In the genomic region with DNA sequence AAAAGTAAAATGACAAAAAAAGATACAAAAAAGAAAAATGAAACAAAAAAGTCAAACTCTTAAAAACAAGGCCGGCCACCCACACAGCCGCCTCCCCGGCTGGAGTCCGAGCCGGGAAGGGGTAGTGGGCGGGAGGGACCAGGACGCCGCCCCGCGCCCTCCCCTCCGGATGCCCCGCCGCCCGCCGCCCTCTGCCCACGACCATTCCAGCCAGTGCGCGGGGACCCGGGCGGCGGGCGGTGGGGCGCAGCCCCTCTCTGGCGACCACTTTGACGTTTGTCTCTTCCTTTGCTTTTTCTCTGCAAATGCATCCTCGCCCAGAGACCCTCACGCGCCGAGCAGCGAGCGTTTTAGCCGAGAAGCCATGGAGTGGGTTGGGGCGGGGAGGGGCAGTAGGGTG, we compare ENCODE assay signal across 34 cellular contexts.
"Had no signal": no experiment of that assay in that cellular context is flagged by ENCODE, and none has a peak within 500 bp of the region (broad histone marks: within the 10 kb centered on the region; RNA-seq: fewer than 3 reads in every experiment).

No MANE protein-coding gene starts in this region.

- H3K27ac Mint-ChIP-seq: activated CD4-positive, alpha-beta memory T cell treated with anti-CD3 and anti-CD28 coated beads for 36 hours; activated CD4-positive, alpha-beta T cell treated with anti-CD3 and anti-CD28 coated beads for 36 hours; activated CD4-positive, alpha-beta T cell treated with anti-CD3 and anti-CD28 coated beads, Interleukin-2, amount 10 ng/mL, durations not matched to agents 24 days and 14 days; activated CD8-positive, alpha-beta memory T cell treated with anti-CD3 and anti-CD28 coated beads, Interleukin-2, amount 10 ng/mL, durations not matched to agents 7 days and 5 days; activated CD8-positive, alpha-beta T cell treated with anti-CD3 and anti-CD28 coated beads, Interleukin-2, amount 10 ng/mL, durations not matched to agents 7 days and 5 days; activated naive CD8-positive, alpha-beta T cell; activated T-helper 17 cell treated with anti-CD3 and anti-CD28 coated beads, Interleukin-2, amount 50 U/mL, for 72 hours; effector memory CD8-positive, alpha-beta T cell; T-helper 17 cell; T-helper 2 cell treated with Interferon-gamma antibody and Interleukin-4, amounts not matched to agents 5 μg/mL and 100 μg/mL, for 36 hours had no signal

- H3K27ac ChIP-seq: brain microvascular endothelial cell, epithelial cell of prostate, heart left ventricle had no signal

- H3K4me3 Mint-ChIP-seq: activated CD4-positive, alpha-beta memory T cell treated with anti-CD3 and anti-CD28 coated beads for 36 hours; activated CD4-positive, alpha-beta T cell treated with anti-CD3 and anti-CD28 coated beads for 36 hours; activated CD4-positive, alpha-beta T cell treated with anti-CD3 and anti-CD28 coated beads, Interleukin-2, amount 10 ng/mL, durations not matched to agents 24 days and 14 days; activated CD8-positive, alpha-beta memory T cell treated with anti-CD3 and anti-CD28 coated beads, Interleukin-2, amount 10 ng/mL, durations not matched to agents 7 days and 5 days; activated CD8-positive, alpha-beta T cell treated with anti-CD3 and anti-CD28 coated beads, Interleukin-2, amount 10 ng/mL, durations not matched to agents 7 days and 5 days; activated naive CD8-positive, alpha-beta T cell; activated T-helper 17 cell treated with anti-CD3 and anti-CD28 coated beads, Interleukin-2, amount 50 U/mL, for 72 hours; effector memory CD8-positive, alpha-beta T cell; T-helper 17 cell; T-helper 2 cell treated with Interferon-gamma antibody and Interleukin-4, amounts not matched to agents 5 μg/mL and 100 μg/mL, for 36 hours had no signal

- FAIRE-seq: astrocyte, colon, endothelial cell of umbilical vein had no signal

- H3K9me3 ChIP-seq: esophagus squamous epithelium, gastroesophageal sphincter, heart left ventricle had no signal

- H3K4me3 ChIP-seq: esophagus squamous epithelium, gastroesophageal sphincter, heart left ventricle had no signal

- H3K9me3 Mint-ChIP-seq: activated CD4-positive, alpha-beta memory T cell treated with anti-CD3 and anti-CD28 coated beads for 36 hours; activated CD4-positive, alpha-beta T cell treated with anti-CD3 and anti-CD28 coated beads, Interleukin-2, amount 10 ng/mL, durations not matched to agents 24 days and 14 days; activated T-helper 17 cell treated with anti-CD3 and anti-CD28 coated beads, Interleukin-2, amount 50 U/mL, for 72 hours; effector memory CD8-positive, alpha-beta T cell; T-helper 2 cell treated with Interferon-gamma antibody and Interleukin-4, amounts not matched to agents 5 μg/mL and 100 μg/mL, for 36 hours had no signal

- H3K27me3 Mint-ChIP-seq: activated CD4-positive, alpha-beta memory T cell treated with anti-CD3 and anti-CD28 coated beads for 36 hours; activated CD4-positive, alpha-beta T cell treated with anti-CD3 and anti-CD28 coated beads for 36 hours; activated CD4-positive, alpha-beta T cell treated with anti-CD3 and anti-CD28 coated beads, Interleukin-2, amount 10 ng/mL, durations not matched to agents 24 days and 14 days; activated CD8-positive, alpha-beta memory T cell treated with anti-CD3 and anti-CD28 coated beads, Interleukin-2, amount 10 ng/mL, durations not matched to agents 7 days and 5 days; activated naive CD8-positive, alpha-beta T cell; activated T-helper 17 cell treated with anti-CD3 and anti-CD28 coated beads, Interleukin-2, amount 50 U/mL, for 72 hours; effector memory CD8-positive, alpha-beta T cell; T-helper 17 cell had no signal

- ATAC-seq: activated CD4-positive, alpha-beta T cell treated with anti-CD3 and anti-CD28 coated beads for 36 hours; activated CD8-positive, alpha-beta memory T cell treated with anti-CD3 and anti-CD28 coated beads, Interleukin-2, amount 10 ng/mL, durations not matched to agents 7 days and 5 days; activated CD8-positive, alpha-beta T cell treated with anti-CD3 and anti-CD28 coated beads, Interleukin-2, amount 10 ng/mL, durations not matched to agents 7 days and 5 days; activated T-helper 17 cell treated with anti-CD3 and anti-CD28 coated beads, Interleukin-2, amount 50 U/mL, for 72 hours; effector memory CD8-positive, alpha-beta T cell; gastroesophageal sphincter; heart left ventricle; T-helper 17 cell had no signal

- H3K27me3 ChIP-seq: brain microvascular endothelial cell, esophagus squamous epithelium, gastroesophageal sphincter, heart left ventricle had no signal

- DNase-seq: activated CD4-positive, alpha-beta memory T cell treated with anti-CD3 and anti-CD28 coated beads for 36 hours; activated CD4-positive, alpha-beta T cell treated with anti-CD3 and anti-CD28 coated beads for 36 hours; activated CD4-positive, alpha-beta T cell treated with anti-CD3 and anti-CD28 coated beads, Interleukin-2, amount 10 ng/mL, durations not matched to agents 24 days and 14 days; activated CD4-positive, CD25-positive, alpha-beta regulatory T cell; activated CD4-positive, CD25-positive, alpha-beta regulatory T cell treated with anti-CD3 and anti-CD28 coated beads, Interleukin-2, amount 50 U/mL, for 72 hours; activated CD8-positive, alpha-beta memory T cell treated with anti-CD3 and anti-CD28 coated beads, Interleukin-2, amount 10 ng/mL, durations not matched to agents 7 days and 5 days; activated CD8-positive, alpha-beta memory T cell treated with anti-CD3 and anti-CD28 coated beads, Interleukin-2, amount 50 U/mL, for 4 hours; activated CD8-positive, alpha-beta T cell treated with anti-CD3 and anti-CD28 coated beads, Interleukin-2, amount 10 ng/mL, durations not matched to agents 7 days and 5 days; activated effector memory CD4-positive, alpha-beta T cell treated with Interleukin-2 at 50 U/mL for 16 hours; activated gamma-delta T cell treated with Interleukin-2 at 50 U/mL for 16 hours; activated naive CD4-positive, alpha-beta T cell treated with anti-CD3 and anti-CD28 coated beads, Interleukin-2, amount 50 U/mL, for 16 hours; activated naive CD4-positive, alpha-beta T cell treated with Interleukin-2 at 50 U/mL for 16 hours; activated T-cell treated with anti-CD3 and anti-CD28 coated beads, Interleukin-2, amount 50 U/mL, for 1 hour; amniotic stem cell; anterior cingulate cortex; brain microvascular endothelial cell; cortex of kidney; dermis blood vessel endothelial cell; effector CD4-positive, alpha-beta T cell; effector memory CD8-positive, alpha-beta T cell; esophagus squamous epithelium; foreskin melanocyte; heart left ventricle; T-helper 1 cell; T-helper 17 cell; T1000 had no signal

- H3K36me3 Mint-ChIP-seq: activated naive CD8-positive, alpha-beta T cell had no signal

- H3K4me1 Mint-ChIP-seq: activated CD4-positive, alpha-beta T cell treated with anti-CD3 and anti-CD28 coated beads for 36 hours; activated T-helper 17 cell treated with anti-CD3 and anti-CD28 coated beads, Interleukin-2, amount 50 U/mL, for 72 hours had no signal
